Comparison of ENCODE assay signal across 8 cellular contexts in genomic region chr7:47266131-47266706, GRCh38.
A peak's percentile ranks its signal among the peaks of the same experiment; 100 is the strongest.
DNase-seq lines count a peak whose midpoint lies in the region; ATAC-seq and TF ChIP-seq lines count a peak whose summit lies in the region.

No MANE protein-coding gene starts in this region.

- H3K9ac ChIP-seq in BLaER1 treated with 17β-estradiol and CSF1 and Interleukin-3, amounts not matched to agents 10 nM and 100 nM: peak overlapping the region in 4 of 11 experiments; percentile 7 to 53 (median 30); a peak in 6 of 22 replicates

- H3K27ac ChIP-seq in BLaER1 treated with 17β-estradiol and CSF1 and Interleukin-3, amounts not matched to agents 10 nM and 100 nM: peak overlapping the region in 9 of 11 experiments; percentile 16 to 60 (median 49); a peak in 15 of 22 replicates
- no peak overlapping the region for H3K27ac ChIP-seq in osteoblast (ENCODE audit: low read depth, low read length)

- no peak overlapping the region for H3K4me3 ChIP-seq in BLaER1 treated with 17β-estradiol and CSF1 and Interleukin-3, amounts not matched to agents 10 nM and 100 nM
- H3K4me3 ChIP-seq in osteoblast (ENCODE audit: insufficient read depth, low read length): no peak overlapping the region

- H3K4me1 ChIP-seq in BLaER1 treated with 17β-estradiol and CSF1 and Interleukin-3, amounts not matched to agents 10 nM and 100 nM: peaks cover 6 to 26% (median 12%) of the 10 kb centered on the region in 10 experiments; a peak in 17 of 20 replicates
- H3K4me1 ChIP-seq in osteoblast (ENCODE audit: insufficient read depth, low read length): peaks cover 10% of the 10 kb centered on the region

- DNase-seq in NCI-H345 treated with DMSO at 0.1 percent for 48 hours (lab: John Stamatoyannopoulos, UW; ENCODE audit: unreplicated experiment) (peak; percentile 43), glomerular visceral epithelial cell (ENCODE audit: extremely low spot score) (peak; percentile 79), osteoblast (ENCODE audit: insufficient read length, low spot score, missing footprints) (peak; percentile 89)
- peak; percentile 44 for DNase-seq in activated T-cell treated with anti-CD3 and anti-CD28 coated beads, Interleukin-2, amount 50 U/mL, for 24 hours
- no peak for DNase-seq in stimulated activated naive CD4-positive, alpha-beta T cell (lab: John Stamatoyannopoulos, UW)

- no peaks in the 10 kb centered on the region for H3K27me3 ChIP-seq in BLaER1 treated with 17β-estradiol and CSF1 and Interleukin-3, amounts not matched to agents 10 nM and 100 nM
- no peaks in the 10 kb centered on the region for H3K27me3 ChIP-seq in osteoblast (ENCODE audit: insufficient read depth, low read length)

- H3K9me3 ChIP-seq in BLaER1 treated with 17β-estradiol and CSF1 and Interleukin-3, amounts not matched to agents 10 nM and 100 nM (replicated peaks in 1 of 11): peaks cover 0 to 21% (median 9%) of the 10 kb centered on the region in 11 experiments; a peak in 17 of 22 replicates
- H3K9me3 ChIP-seq in osteoblast (ENCODE audit: low read depth, low read length): peaks cover 4% of the 10 kb centered on the region

- no peaks in the 10 kb centered on the region for H3K36me3 Mint-ChIP-seq in activated T-cell treated with anti-CD3 and anti-CD28 coated beads, Interleukin-2, amount 50 U/mL, for 24 hours (ENCODE audit: low read depth)

- H3K36me3 ChIP-seq in BLaER1 treated with 17β-estradiol and CSF1 and Interleukin-3, amounts not matched to agents 10 nM and 100 nM: no peaks in the 10 kb centered on the region; a peak in 1 of 22 replicates
- no peaks in the 10 kb centered on the region for H3K36me3 ChIP-seq in osteoblast (ENCODE audit: insufficient read depth, low read length)

- no peak overlapping the region for H2AFZ ChIP-seq in osteoblast (ENCODE audit: low read length)

- no peaks in the 10 kb centered on the region for H3K79me2 ChIP-seq in osteoblast (ENCODE audit: insufficient read depth, low read length)

- H3K27ac Mint-ChIP-seq in activated T-cell treated with anti-CD3 and anti-CD28 coated beads, Interleukin-2, amount 50 U/mL, for 24 hours: no peak overlapping the region

- H3K4me1 Mint-ChIP-seq in activated T-cell treated with anti-CD3 and anti-CD28 coated beads, Interleukin-2, amount 50 U/mL, for 24 hours (ENCODE audit: low read depth): no peaks in the 10 kb centered on the region

- no peak overlapping the region for H3K4me3 Mint-ChIP-seq in activated T-cell treated with anti-CD3 and anti-CD28 coated beads, Interleukin-2, amount 50 U/mL, for 24 hours

- H3K27me3 Mint-ChIP-seq in activated T-cell treated with anti-CD3 and anti-CD28 coated beads, Interleukin-2, amount 50 U/mL, for 24 hours: peaks cover 2% of the 10 kb centered on the region

- TF ChIP-seq CTCF in osteoblast (IDR thresholded peaks at IDR 0.05; ENCODE audit: extremely low read depth, low read depth, low read length): peak; percentile 98

- peak overlapping the region in 10 of 11 experiments; percentile 1 to 62 (median 44); a peak in 17 of 22 replicates for H3K4me2 ChIP-seq in BLaER1 treated with 17β-estradiol and CSF1 and Interleukin-3, amounts not matched to agents 10 nM and 100 nM
- H3K4me2 ChIP-seq in osteoblast (ENCODE audit: insufficient read depth, low read length): peak overlapping the region; percentile 5

- H3K9me3 Mint-ChIP-seq in activated T-cell treated with anti-CD3 and anti-CD28 coated beads, Interleukin-2, amount 50 U/mL, for 24 hours: peaks cover 4% of the 10 kb centered on the region

- H4K20me1 ChIP-seq in BLaER1 treated with 17β-estradiol and CSF1 and Interleukin-3, amounts not matched to agents 10 nM and 100 nM: no peaks in the 10 kb centered on the region
- no peaks in the 10 kb centered on the region for H4K20me1 ChIP-seq in osteoblast (ENCODE audit: insufficient read depth, low read length)

- ATAC-seq in GM18511 (IDR thresholded peaks at IDR 0.05; ENCODE audit: unreplicated experiment): peak; percentile 86
- peak; percentile 74 for ATAC-seq in HG03064 (IDR thresholded peaks at IDR 0.05; ENCODE audit: low read depth, unreplicated experiment)

Comparison
In these comparisons a context has a peak if more than half of its experiments do, and no peak if none do; other contexts are left out.
1. DNase-seq: peak in NCI-H345 treated with DMSO at 0.1 percent for 48 hours (single experiment), activated T-cell treated with anti-CD3 and anti-CD28 coated beads, Interleukin-2, amount 50 U/mL, for 24 hours (single experiment), glomerular visceral epithelial cell (single experiment) and osteoblast (single experiment); none in stimulated activated naive CD4-positive, alpha-beta T cell (0 of 6).